ENCODE assay signal across 8 cellular contexts in genomic region chr5:43105369-43106289, GRCh38. TPM values are rescaled to one million over a fixed set of nuclear protein-coding genes. Genes with fewer than 3 reads are reported as not detected.
DNase-seq lines count a peak whose midpoint lies in the region; ATAC-seq and TF ChIP-seq lines count a peak whose summit lies in the region.

No MANE protein-coding gene starts in this region.

- 24% methylated on average over 20 of the region's 20 CpGs for WGBS in smooth muscle cell (ENCODE audit: low lambda C conversion rate)

- H3K27ac ChIP-seq in VCaP (peak overlapping the region; percentile 64), breast epithelium (peak overlapping the region; percentile 68 to 86), smooth muscle cell (ENCODE audit: low read depth) (peak overlapping the region; percentile 70)

- DNase-seq in AG08395 (ENCODE audit: low spot score), result peak; percentile 89
- peak; percentile 97 for DNase-seq in NCI-H2196 (lab: John Stamatoyannopoulos, UW; ENCODE audit: unreplicated experiment)
- peak; percentile 79 to 83 for DNase-seq in breast epithelium (ENCODE audit: low spot score in 2 of 2)
- peak; percentile 92 for DNase-seq in iPS-NIHi7 (ENCODE audit: extremely low spot score)
- DNase-seq in smooth muscle cell (lab: John Stamatoyannopoulos, UW; ENCODE audit: unreplicated experiment), result peak; percentile 64

- H3K4me3 ChIP-seq in breast epithelium, result peak overlapping the region; percentile 12 to 68 (median 50)
- peak overlapping the region; percentile 45 for H3K4me3 ChIP-seq in smooth muscle cell

- H2AFZ ChIP-seq in smooth muscle cell (ENCODE audit: low read depth), result peak overlapping the region; percentile 89

- H3K27me3 ChIP-seq in breast epithelium (no peaks in the 10 kb centered on the region), smooth muscle cell (ENCODE audit: low read depth) (no peaks in the 10 kb centered on the region)

- no peak for TF ChIP-seq POLR2A in breast epithelium (IDR thresholded peaks at IDR 0.05)

- intact Hi-C loops in breast epithelium (cut with DNase I; ENCODE audit: low total_unique reads), result no loop called here

- H3K9ac ChIP-seq in smooth muscle cell (ENCODE audit: low read depth), result no peak overlapping the region

- TF ChIP-seq CTCF in VCaP (conservative IDR thresholded peaks at IDR 0.05), result peak; percentile 100
- TF ChIP-seq CTCF in breast epithelium (IDR thresholded peaks at IDR 0.05), result peak; percentile 91 to 99 (median 96)
- peak; percentile 99 for TF ChIP-seq CTCF in smooth muscle cell (IDR thresholded peaks at IDR 0.05; ENCODE audit: borderline replicate concordance, insufficient read depth, poor library complexity, severe bottlenecking)

- H3K9me3 ChIP-seq in breast epithelium (no peaks in the 10 kb centered on the region), smooth muscle cell (replicated peaks; ENCODE audit: low read depth) (no peaks in the 10 kb centered on the region)

- ATAC-seq in GM18907 (IDR thresholded peaks at IDR 0.05; ENCODE audit: unreplicated experiment) (peak; percentile 95), HG03139 (IDR thresholded peaks at IDR 0.05; ENCODE audit: unreplicated experiment) (peak; percentile 95)

- no peaks in the 10 kb centered on the region for H3K36me3 ChIP-seq in breast epithelium
- no peaks in the 10 kb centered on the region for H3K36me3 ChIP-seq in smooth muscle cell (ENCODE audit: low read depth)

- H3K79me2 ChIP-seq in smooth muscle cell (ENCODE audit: low read depth), result no peaks in the 10 kb centered on the region

- peaks cover 5% of the 10 kb centered on the region for H3F3A ChIP-seq in smooth muscle cell (ENCODE audit: low read depth)

- H3K4me1 ChIP-seq in breast epithelium (no peaks in the 10 kb centered on the region), smooth muscle cell (ENCODE audit: low read depth) (no peaks in the 10 kb centered on the region)

- no peaks in the 10 kb centered on the region for H4K20me1 ChIP-seq in smooth muscle cell (ENCODE audit: low read depth)

- peak overlapping the region; percentile 84 for H3K4me2 ChIP-seq in smooth muscle cell

RNA-seq across cellular contexts. Expression of gene ZNF131, which starts 15.1 kb away (rescaled TPM):
- 10 to 100 TPM; 32.6 to 53.9 (median 45.9) TPM for total RNA-seq in breast epithelium
- 27.7 and 36.1 TPM in 2 replicates for total RNA-seq in smooth muscle cell
- polyA plus RNA-seq in smooth muscle cell, result 23.9 and 24.2 TPM in 2 replicates

Comparison
In these comparisons a context has a peak if more than half of its experiments do, and no peak if none do; other contexts are left out.
1. Peak in every context shown above with its lines: DNase-seq, ATAC-seq, H3K4me3 ChIP-seq and H3K27ac ChIP-seq.